8 cellular contexts compared by ENCODE assay signal in genomic region chr3:150737874-150738679, GRCh38. TPM values are rescaled to one million over a fixed set of nuclear protein-coding genes. Genes with fewer than 3 reads are reported as not detected.
DNase-seq lines count a peak whose midpoint lies in the region; ATAC-seq and TF ChIP-seq lines count a peak whose summit lies in the region.

No MANE protein-coding gene starts in this region.

- CTCF ChIA-PET in HEK293 (lab: Yijun Ruan, JAX) = interaction anchor here (0.6 kb wide), 1 partner anchor 93 kb away, joined by 3 read pairs; no protein-coding TSS in a partner anchor

- TF ChIP-seq POLR2A in stomach (IDR thresholded peaks at IDR 0.05) = no peak

- no peaks in the 10 kb centered on the region for H3K27me3 ChIP-seq in stomach

- no peaks in the 10 kb centered on the region for H3K9me3 ChIP-seq in HEK293 (ENCODE audit: control insufficient read depth, insufficient read depth, low read depth, low read length)
- no peaks in the 10 kb centered on the region for H3K9me3 ChIP-seq in stomach

- WGBS in stomach, 5 donors = 55 to 72% (median 67%) methylated on average over 2 of the region's 2 CpGs

- H3K4me3 ChIP-seq in HEK293 (ENCODE audit: low read depth, low read length) (no peak overlapping the region), stomach (no peak overlapping the region)

- DNase-seq in EH (ENCODE audit: low read depth) (peak; percentile 33), RPMI7951 (ENCODE audit: low read depth) (peak; percentile 55), fibroblast of gingiva (ENCODE audit: low read depth) (peak; percentile 74), stomach (peak; percentile 44), D341Med (ENCODE audit: low spot score) (no peak), NCI-H2029 treated with DMSO at 0.1 percent for 48 hours (lab: John Stamatoyannopoulos, UW) (no peak)

- H3K27ac ChIP-seq in HEK293 (ENCODE audit: extremely low read depth, low read depth, low read length) = no peak overlapping the region
- peak overlapping the region in 4 of 5 donors; percentile 5 to 51 (median 33) for H3K27ac ChIP-seq in stomach

- TF ChIP-seq EP300 in stomach (IDR thresholded peaks at IDR 0.05) = no peak

- no peaks in the 10 kb centered on the region for H3K4me1 ChIP-seq in HEK293 (ENCODE audit: control insufficient read depth, insufficient read depth, low read length)
- H3K4me1 ChIP-seq in stomach = peaks cover 0 to 34% (median 20%) of the 10 kb centered on the region in 4 donors

- no peak for TF ChIP-seq CTCF in HEK293 (tag by site-specific recombination; IDR thresholded peaks at IDR 0.05)
- TF ChIP-seq CTCF in stomach (IDR thresholded peaks at IDR 0.05) = no peak

- H3K36me3 ChIP-seq in HEK293 (ENCODE audit: control insufficient read depth in 2 of 2, insufficient read depth in 1 of 2, low read length in 2 of 2) (peaks cover 0 to 10% of the 10 kb centered on the region in 2 experiments; a peak in 1 of 3 replicates), stomach (peaks cover 3 to 26% (median 21%) of the 10 kb centered on the region in 4 donors)

- ATAC-seq in GM19395 (IDR thresholded peaks at IDR 0.05; ENCODE audit: unreplicated experiment) = no peak

- intact Hi-C loops in stomach (cut with DNase I; ENCODE audit: low total_unique reads) = no loop called here

- POLR2A ChIA-PET in HEK293 (lab: Yijun Ruan, JAX) = no interaction called here

TF ChIP-seq in HEK293, 187 proteins besides CTCF, POLR2A, EP300 and RAD21:
- TF ChIP-seq GFI1B (tag by site-specific recombination; IDR thresholded peaks at IDR 0.05) = no peak
- TF ChIP-seq SCRT2 (tag by site-specific recombination; IDR thresholded peaks at IDR 0.05) = no peak
- no peak for TF ChIP-seq BCL6B (tag by site-specific recombination; IDR thresholded peaks at IDR 0.05)
- no peak for TF ChIP-seq ZFP69B (tag by site-specific recombination; IDR thresholded peaks at IDR 0.05)
- TF ChIP-seq ZNF792 (tag by site-specific recombination; IDR thresholded peaks at IDR 0.05) = no peak
- no peak for TF ChIP-seq ZNF785 (tag by site-specific recombination; IDR thresholded peaks at IDR 0.05)
- TF ChIP-seq ZBTB6 (tag by site-specific recombination; IDR thresholded peaks at IDR 0.05) = no peak
- TF ChIP-seq ZNF148 (tag by site-specific recombination; IDR thresholded peaks at IDR 0.05; ENCODE audit: borderline replicate concordance) = no peak
- no peak for TF ChIP-seq ZNF501 (tag by site-specific recombination; IDR thresholded peaks at IDR 0.05)
- TF ChIP-seq ZNF366 (tag by site-specific recombination; conservative IDR thresholded peaks at IDR 0.05) = peak; percentile 49; the same call in 1 of the 2 replicates
- no peak for TF ChIP-seq YY1 (tag by site-specific recombination; IDR thresholded peaks at IDR 0.05)
- 0 out of 2 replicates have a peak, but pooled peaks have one; percentile 21 for TF ChIP-seq PRDM1 (tag by site-specific recombination; IDR thresholded peaks at IDR 0.05)
- TF ChIP-seq ZNF394 (tag by site-specific recombination; IDR thresholded peaks at IDR 0.05; ENCODE audit: borderline replicate concordance) = peak; percentile 49; the same call in 1 of the 2 replicates
- no peak for TF ChIP-seq ZNF239 (tag by site-specific recombination; IDR thresholded peaks at IDR 0.05)
- no peak for TF ChIP-seq ZNF513 (tag by site-specific recombination; IDR thresholded peaks at IDR 0.05)
- no peak for TF ChIP-seq ZNF174 (tag by site-specific recombination; IDR thresholded peaks at IDR 0.05)
- TF ChIP-seq ZNF621 (tag by site-specific recombination; IDR thresholded peaks at IDR 0.05) = no peak
- no peak for TF ChIP-seq ZNF654 (tag by site-specific recombination; IDR thresholded peaks at IDR 0.05; ENCODE audit: low read depth)
- TF ChIP-seq ZNF133 (tag by site-specific recombination; IDR thresholded peaks at IDR 0.05) = no peak
- no peak for TF ChIP-seq HOXD13 (CRISPR knock-in tag; IDR thresholded peaks at IDR 0.05; ENCODE audit: borderline replicate concordance)
- no peak for TF ChIP-seq ZNF791 (tag by site-specific recombination; IDR thresholded peaks at IDR 0.05)
- TF ChIP-seq GLIS1 (tag by site-specific recombination; IDR thresholded peaks at IDR 0.05) = no peak
- 0 out of 2 replicates have a peak, but pooled peaks have one; percentile 15 for TF ChIP-seq ZIC2 (tag by site-specific recombination; IDR thresholded peaks at IDR 0.05)
- no peak for TF ChIP-seq SALL2 (tag by site-specific recombination; IDR thresholded peaks at IDR 0.05; ENCODE audit: borderline replicate concordance)

RNA-seq across cellular contexts. Expression of gene SIAH2, which starts 24.9 kb away (rescaled TPM):
- 21.9 and 26.7 TPM in 2 replicates for total RNA-seq in RPMI7951 (2014; rRNA removed; shearing (Covaris generic))
- total RNA-seq in stomach = 10 to 100 TPM; 13.8 to 36.6 (median 26.6) TPM
- polyA plus RNA-seq in stomach = 10 to 100 TPM; 14.9 to 18.6 (median 17.2) TPM

RNA-seq across cellular contexts. Expression of gene ERICH6, which starts 34.4 kb away (rescaled TPM):
- total RNA-seq in RPMI7951 (2014; rRNA removed; shearing (Covaris generic)) = not detected in 2 replicates
- under 1 TPM in 1 of 5 donors, not detected in 4; 0.37 TPM for total RNA-seq in stomach
- not detected for polyA plus RNA-seq in stomach

Comparison
In these comparisons a context has a peak if more than half of its experiments do, and no peak if none do; other contexts are left out.
1. DNase-seq: peak in EH (single experiment), RPMI7951 (single experiment), fibroblast of gingiva (single experiment) and stomach (single experiment); none in D341Med (single experiment) and NCI-H2029 treated with DMSO at 0.1 percent for 48 hours (single experiment).